1 cellular context compared by ENCODE assay signal in genomic region chr6:57221191-57221935, GRCh38.
TF ChIP-seq lines count a peak whose summit lies in the region.

No MANE protein-coding gene starts in this region.

TF ChIP-seq in HepG2, 621 proteins besides CTCF, POLR2A, EP300 and RAD21 (continued from another document and continues in another):
- TF ChIP-seq PATZ1 (CRISPR knock-in tag; IDR thresholded peaks at IDR 0.05) (peak; percentile 82), FOXA1 (IDR thresholded peaks at IDR 0.05) (no peak), FOXA1 (CRISPR knock-in tag; IDR thresholded peaks at IDR 0.05) (0 out of 2 replicates have a peak, but pooled peaks have one; percentile 5), THAP8 (CRISPR knock-in tag; IDR thresholded peaks at IDR 0.05; ENCODE audit: borderline replicate concordance) (no peak), ZNF614 (CRISPR knock-in tag; IDR thresholded peaks at IDR 0.05; ENCODE audit: borderline replicate concordance) (no peak), RXRB (CRISPR knock-in tag; IDR thresholded peaks at IDR 0.05; ENCODE audit: borderline replicate concordance) (0 out of 2 replicates have a peak, but pooled peaks have one; percentile 21), HIC2 (CRISPR knock-in tag; IDR thresholded peaks at IDR 0.05; ENCODE audit: low read depth) (no peak), TMF1 (CRISPR knock-in tag; IDR thresholded peaks at IDR 0.05; ENCODE audit: low read depth) (no peak), ELK4 (CRISPR knock-in tag; IDR thresholded peaks at IDR 0.05; ENCODE audit: borderline replicate concordance) (no peak), GFI1 (CRISPR knock-in tag; IDR thresholded peaks at IDR 0.05; ENCODE audit: borderline replicate concordance) (peak; percentile 63; the same call in 1 of the 2 replicates), PHF8 (CRISPR knock-in tag; IDR thresholded peaks at IDR 0.05) (peak; percentile 35; the same call in 1 of the 2 replicates), ATF7-NPFF (CRISPR knock-in tag; IDR thresholded peaks at IDR 0.05; ENCODE audit: low read depth) (no peak), SKI (IDR thresholded peaks at IDR 0.05; ENCODE audit: partially characterized antibody) (peak; percentile 10), TBL1XR1 (IDR thresholded peaks at IDR 0.05; ENCODE audit: borderline replicate concordance, low read length, partially characterized antibody) (no peak), ZSCAN9 (CRISPR knock-in tag; IDR thresholded peaks at IDR 0.05; ENCODE audit: borderline replicate concordance) (no peak), ZNF883 (CRISPR knock-in tag; IDR thresholded peaks at IDR 0.05; ENCODE audit: not compliant biosample characterization) (peak; percentile 46), LCORL (IDR thresholded peaks at IDR 0.05) (no peak), LCORL (CRISPR knock-in tag; IDR thresholded peaks at IDR 0.05) (peak; percentile 82), PLRG1 (conservative IDR thresholded peaks at IDR 0.05) (no peak), HNRNPUL1 (IDR thresholded peaks at IDR 0.05; ENCODE audit: low read depth, low read length) (no peak), SRSF9 (IDR thresholded peaks at IDR 0.05; ENCODE audit: borderline replicate concordance, insufficient read depth, low read depth, low read length, poor library complexity, severe bottlenecking) (no peak), ZFP36 (IDR thresholded peaks at IDR 0.05; ENCODE audit: borderline replicate concordance, low read depth, low read length, partially characterized antibody) (no peak), HES4 (CRISPR knock-in tag; IDR thresholded peaks at IDR 0.05; ENCODE audit: borderline replicate concordance) (0 out of 2 replicates have a peak, but pooled peaks have one; percentile 34), HMGXB3 (CRISPR knock-in tag; IDR thresholded peaks at IDR 0.05; ENCODE audit: borderline replicate concordance) (no peak), YEATS4 (CRISPR knock-in tag; IDR thresholded peaks at IDR 0.05; ENCODE audit: borderline replicate concordance) (no peak), ZNF792 (CRISPR knock-in tag; IDR thresholded peaks at IDR 0.05) (no peak; the same call in 1 of the 2 replicates), IKZF5 (CRISPR knock-in tag; IDR thresholded peaks at IDR 0.05) (peak; percentile 8), FOSL1 (CRISPR knock-in tag; IDR thresholded peaks at IDR 0.05; ENCODE audit: borderline replicate concordance) (0 out of 2 replicates have a peak, but pooled peaks have one; percentile 5), ZC3H13 (CRISPR knock-in tag; IDR thresholded peaks at IDR 0.05) (peak; percentile 80; the same call in 1 of the 2 replicates), ZSCAN25 (CRISPR knock-in tag; IDR thresholded peaks at IDR 0.05) (peak; percentile 41), CAMTA2 (CRISPR knock-in tag; IDR thresholded peaks at IDR 0.05; ENCODE audit: borderline replicate concordance) (0 out of 2 replicates have a peak, but pooled peaks have one; percentile 23), FOXA3 (CRISPR knock-in tag; IDR thresholded peaks at IDR 0.05) (no peak), ARID5B (CRISPR knock-in tag; IDR thresholded peaks at IDR 0.05) (peak; percentile 26; the same call in 1 of the 2 replicates), U2AF1 (optimal IDR thresholded peaks at IDR 0.05; ENCODE audit: low read depth, low read length) (no peak), ZNF292 (CRISPR knock-in tag; IDR thresholded peaks at IDR 0.05; ENCODE audit: borderline replicate concordance, low read depth) (peak; percentile 88), YEATS2 (CRISPR knock-in tag; IDR thresholded peaks at IDR 0.05; ENCODE audit: borderline replicate concordance) (no peak; the same call in 1 of the 2 replicates), NR3C1 (CRISPR knock-in tag; IDR thresholded peaks at IDR 0.05) (no peak), ZNF564 (CRISPR knock-in tag; IDR thresholded peaks at IDR 0.05) (no peak), ZNF557 (CRISPR knock-in tag; IDR thresholded peaks at IDR 0.05) (no peak), SAFB2 (CRISPR knock-in tag; IDR thresholded peaks at IDR 0.05; ENCODE audit: borderline replicate concordance, low read depth) (no peak), ZNF530 (CRISPR knock-in tag; IDR thresholded peaks at IDR 0.05; ENCODE audit: low read depth) (no peak), E2F2 (CRISPR knock-in tag; IDR thresholded peaks at IDR 0.05; ENCODE audit: borderline replicate concordance) (no peak), RBFOX2 (IDR thresholded peaks at IDR 0.05; ENCODE audit: low read depth, low read length) (no peak), DNMT3B (CRISPR knock-in tag; conservative IDR thresholded peaks at IDR 0.05) (no peak; the same call in 1 of the 2 replicates), JARID2 (CRISPR knock-in tag; IDR thresholded peaks at IDR 0.05; ENCODE audit: insufficient replicate concordance) (no peak), DNMT1 (CRISPR knock-in tag; IDR thresholded peaks at IDR 0.05) (no peak), ATF4 (CRISPR knock-in tag; IDR thresholded peaks at IDR 0.05) (0 out of 4 replicates have a peak, but pooled peaks of 1 of the 2 experiments have one; percentile 6), PTBP1 (IDR thresholded peaks at IDR 0.05; ENCODE audit: low read depth, low read length, poor library complexity, severe bottlenecking) (no peak)
